In the genomic region with DNA sequence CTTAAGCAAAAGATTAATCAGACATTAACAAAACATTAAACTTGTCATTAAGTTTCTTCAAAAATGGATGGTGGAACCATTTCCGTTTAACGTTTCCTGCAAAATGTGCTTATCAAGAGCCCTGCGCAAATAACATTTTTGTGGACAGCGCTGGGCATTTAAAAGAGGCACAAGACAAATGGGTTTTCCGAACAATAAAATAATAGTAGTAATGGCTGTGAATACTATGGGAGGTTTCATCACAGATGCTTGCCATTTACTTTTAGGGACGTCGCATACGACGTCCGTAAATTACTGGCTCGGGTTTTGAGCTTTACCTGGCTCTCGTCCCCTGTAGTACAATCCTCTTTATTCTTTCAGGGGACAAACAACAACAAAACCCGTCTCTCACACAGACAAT, we compare ENCODE assay signal across 2 cellular contexts.
TF ChIP-seq lines count a peak whose summit lies in the region.

No MANE protein-coding gene starts in this region.

TF ChIP-seq in endothelial cell of umbilical vein, 7 proteins besides CTCF, POLR2A, EP300 and RAD21:
- no peak for TF ChIP-seq JUN (IDR thresholded peaks at IDR 0.05; ENCODE audit: borderline replicate concordance, insufficient read depth, insufficient read length, low read depth)
- TF ChIP-seq FOS (IDR thresholded peaks at IDR 0.05; ENCODE audit: borderline replicate concordance, insufficient read depth, low read length), result no peak
- no peak for TF ChIP-seq EZH2 (IDR thresholded peaks at IDR 0.05; ENCODE audit: borderline replicate concordance, low read depth, low read length, severe bottlenecking)
- TF ChIP-seq POLR2AphosphoS5 (IDR thresholded peaks at IDR 0.05; ENCODE audit: insufficient read depth, low read depth, low read length), result no peak
- TF ChIP-seq MYC (IDR thresholded peaks at IDR 0.05; ENCODE audit: low read depth, low read length), result no peak
- no peak for TF ChIP-seq GATA2 (IDR thresholded peaks at IDR 0.05; ENCODE audit: insufficient read depth, insufficient read length, low read depth, low read length)

TF ChIP-seq in WTC11, 78 proteins besides CTCF, POLR2A, EP300 and RAD21:
- TF ChIP-seq ZNF671 (CRISPR knock-in tag; IDR thresholded peaks at IDR 0.05) (no peak), ZNF219 (CRISPR knock-in tag; IDR thresholded peaks at IDR 0.05; ENCODE audit: borderline replicate concordance) (no peak), SMAD4 (CRISPR knock-in tag; IDR thresholded peaks at IDR 0.05) (no peak), GTF2I (CRISPR knock-in tag; conservative IDR thresholded peaks at IDR 0.05) (no peak), GRHL2 (CRISPR knock-in tag; IDR thresholded peaks at IDR 0.05; ENCODE audit: insufficient replicate concordance, severe bottlenecking) (no peak), ZNF232 (CRISPR knock-in tag; IDR thresholded peaks at IDR 0.05) (no peak), CREM (CRISPR knock-in tag; IDR thresholded peaks at IDR 0.05) (no peak), ELF4 (CRISPR knock-in tag; IDR thresholded peaks at IDR 0.05; ENCODE audit: low read depth) (no peak), MYBL2 (CRISPR knock-in tag; IDR thresholded peaks at IDR 0.05) (no peak), ZNF396 (CRISPR knock-in tag; IDR thresholded peaks at IDR 0.05; ENCODE audit: borderline replicate concordance) (no peak), FOXJ3 (CRISPR knock-in tag; IDR thresholded peaks at IDR 0.05; ENCODE audit: borderline replicate concordance) (no peak)
- TF ChIP-seq, protein P1, sequence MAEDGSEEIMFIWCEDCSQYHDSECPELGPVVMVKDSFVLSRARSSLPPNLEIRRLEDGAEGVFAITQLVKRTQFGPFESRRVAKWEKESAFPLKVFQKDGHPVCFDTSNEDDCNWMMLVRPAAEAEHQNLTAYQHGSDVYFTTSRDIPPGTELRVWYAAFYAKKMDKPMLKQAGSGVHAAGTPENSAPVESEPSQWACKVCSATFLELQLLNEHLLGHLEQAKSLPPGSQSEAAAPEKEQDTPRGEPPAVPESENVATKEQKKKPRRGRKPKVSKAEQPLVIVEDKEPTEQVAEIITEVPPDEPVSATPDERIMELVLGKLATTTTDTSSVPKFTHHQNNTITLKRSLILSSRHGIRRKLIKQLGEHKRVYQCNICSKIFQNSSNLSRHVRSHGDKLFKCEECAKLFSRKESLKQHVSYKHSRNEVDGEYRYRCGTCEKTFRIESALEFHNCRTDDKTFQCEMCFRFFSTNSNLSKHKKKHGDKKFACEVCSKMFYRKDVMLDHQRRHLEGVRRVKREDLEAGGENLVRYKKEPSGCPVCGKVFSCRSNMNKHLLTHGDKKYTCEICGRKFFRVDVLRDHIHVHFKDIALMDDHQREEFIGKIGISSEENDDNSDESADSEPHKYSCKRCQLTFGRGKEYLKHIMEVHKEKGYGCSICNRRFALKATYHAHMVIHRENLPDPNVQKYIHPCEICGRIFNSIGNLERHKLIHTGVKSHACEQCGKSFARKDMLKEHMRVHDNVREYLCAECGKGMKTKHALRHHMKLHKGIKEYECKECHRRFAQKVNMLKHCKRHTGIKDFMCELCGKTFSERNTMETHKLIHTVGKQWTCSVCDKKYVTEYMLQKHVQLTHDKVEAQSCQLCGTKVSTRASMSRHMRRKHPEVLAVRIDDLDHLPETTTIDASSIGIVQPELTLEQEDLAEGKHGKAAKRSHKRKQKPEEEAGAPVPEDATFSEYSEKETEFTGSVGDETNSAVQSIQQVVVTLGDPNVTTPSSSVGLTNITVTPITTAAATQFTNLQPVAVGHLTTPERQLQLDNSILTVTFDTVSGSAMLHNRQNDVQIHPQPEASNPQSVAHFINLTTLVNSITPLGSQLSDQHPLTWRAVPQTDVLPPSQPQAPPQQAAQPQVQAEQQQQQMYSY (CRISPR knock-in tag; IDR thresholded peaks at IDR 0.05), result no peak
- TF ChIP-seq, protein P2, sequence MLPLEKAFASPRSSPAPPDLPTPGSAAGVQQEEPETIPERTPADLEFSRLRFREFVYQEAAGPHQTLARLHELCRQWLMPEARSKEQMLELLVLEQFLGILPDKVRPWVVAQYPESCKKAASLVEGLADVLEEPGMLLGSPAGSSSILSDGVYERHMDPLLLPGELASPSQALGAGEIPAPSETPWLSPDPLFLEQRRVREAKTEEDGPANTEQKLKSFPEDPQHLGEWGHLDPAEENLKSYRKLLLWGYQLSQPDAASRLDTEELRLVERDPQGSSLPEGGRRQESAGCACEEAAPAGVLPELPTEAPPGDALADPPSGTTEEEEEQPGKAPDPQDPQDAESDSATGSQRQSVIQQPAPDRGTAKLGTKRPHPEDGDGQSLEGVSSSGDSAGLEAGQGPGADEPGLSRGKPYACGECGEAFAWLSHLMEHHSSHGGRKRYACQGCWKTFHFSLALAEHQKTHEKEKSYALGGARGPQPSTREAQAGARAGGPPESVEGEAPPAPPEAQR (CRISPR knock-in tag; IDR thresholded peaks at IDR 0.05), result no peak
